Comparison of ENCODE assay signal across 8 cellular contexts in the genomic region with DNA sequence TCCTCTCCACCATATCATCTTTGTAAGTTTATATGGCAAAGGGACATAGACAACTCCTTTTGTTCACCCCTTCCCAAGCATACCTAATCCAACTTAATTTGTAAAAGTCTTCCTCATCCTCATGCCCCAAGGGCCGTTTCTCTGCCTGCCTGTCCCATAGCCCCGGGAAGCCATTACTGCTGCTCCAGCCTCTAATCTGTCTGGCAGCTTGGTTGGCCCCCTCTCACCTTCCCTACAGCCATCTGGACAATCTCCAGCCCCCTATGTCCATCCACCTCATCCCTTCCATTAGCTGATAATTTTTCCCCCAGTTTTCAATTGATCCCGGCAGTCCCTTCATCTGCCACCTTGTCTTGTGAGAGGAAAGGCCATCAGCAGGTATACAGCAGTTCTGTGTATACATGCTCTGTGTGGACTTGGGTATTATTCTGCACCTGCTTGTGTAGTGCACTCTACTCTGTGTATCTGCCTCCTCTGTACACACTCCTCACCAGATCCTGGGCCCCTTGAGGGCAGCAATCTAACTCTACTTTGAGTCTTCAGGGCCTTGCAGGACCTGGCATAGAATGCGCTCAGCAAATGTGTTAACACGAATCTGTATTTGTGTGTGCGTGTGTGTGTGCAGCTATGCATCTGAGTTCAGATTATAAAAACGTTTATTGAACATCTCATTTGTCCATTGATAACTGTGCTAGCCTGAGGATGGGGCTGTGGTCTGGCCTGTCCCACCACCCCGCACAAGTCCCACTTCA. TPM values are rescaled to one million over a fixed set of nuclear protein-coding genes. Genes with fewer than 3 reads are reported as not detected.
DNase-seq lines count a peak whose midpoint lies in the region; ATAC-seq, FAIRE-seq and TF ChIP-seq lines count a peak whose summit lies in the region.

No MANE protein-coding gene starts in this region.

- ATAC-seq in activated CD4-positive, alpha-beta T cell treated with anti-CD3 and anti-CD28 coated beads for 36 hours, result peak; percentile 24

- no peaks in the 10 kb centered on the region for H3K27me3 Mint-ChIP-seq in activated CD4-positive, alpha-beta T cell treated with anti-CD3 and anti-CD28 coated beads for 36 hours

- no peak overlapping the region for H3K9ac ChIP-seq in mammary epithelial cell (ENCODE audit: insufficient read depth, low read length)

- H3K27me3 ChIP-seq in mammary epithelial cell (ENCODE audit: insufficient read depth, low read length), result no peaks in the 10 kb centered on the region

- POLR2A ChIA-PET in activated CD4-positive, alpha-beta T cell treated with anti-CD3 and anti-CD28 coated beads for 36 hours (lab: Charles Lee), result interaction anchor here (0.6 to 1.4 kb wide), 5 partner anchors 24 to 446 kb away, joined by 3 to 6 read pairs (median 4); partner anchors contain the start of gene NAXE

- in situ Hi-C loops in mammary epithelial cell (cut with MboI; ENCODE audit: low sequenced_read_pairs in 2 of 2), result no loop called here
- in situ Hi-C loops in KBM-7 (cut with MboI; ENCODE audit: low pct_unique_long_range_greater_than_20kb, low sequenced_read_pairs), result no loop called here

- H3K4me3 Mint-ChIP-seq in activated CD4-positive, alpha-beta T cell treated with anti-CD3 and anti-CD28 coated beads for 36 hours, result peak overlapping the region; percentile 64

- H2AFZ ChIP-seq in mammary epithelial cell (ENCODE audit: low read depth, low read length), result peak overlapping the region; percentile 86

- H3K4me1 Mint-ChIP-seq in activated CD4-positive, alpha-beta T cell treated with anti-CD3 and anti-CD28 coated beads for 36 hours, result peaks cover 64% of the 10 kb centered on the region

- H3K27ac ChIP-seq in mammary epithelial cell (ENCODE audit: insufficient read depth, low read depth, low read length) (peak overlapping the region; percentile 90), mesodermal cell (ENCODE audit: low read depth, low read length, severe bottlenecking) (peak overlapping the region; percentile 99)

- no peaks in the 10 kb centered on the region for H3K9me3 Mint-ChIP-seq in activated CD4-positive, alpha-beta T cell treated with anti-CD3 and anti-CD28 coated beads for 36 hours (ENCODE audit: low read depth)

- H3K4me2 ChIP-seq in mammary epithelial cell (ENCODE audit: insufficient read depth, low read depth, low read length), result peak overlapping the region; percentile 84

- H3K9me3 ChIP-seq in mammary epithelial cell (replicated peaks; ENCODE audit: insufficient read depth, low read length) (no peaks in the 10 kb centered on the region), mesodermal cell (ENCODE audit: control insufficient read depth, low read length) (no peaks in the 10 kb centered on the region)

- FAIRE-seq in frontal cortex (lab: Jason Lieb, UNC), result no peak

- peak; percentile 69 for DNase-seq in activated CD4-positive, alpha-beta T cell treated with anti-CD3 and anti-CD28 coated beads for 36 hours
- no peak for DNase-seq in activated CD4-positive, alpha-beta T cell treated with anti-CD3 and anti-CD28 coated beads for 1 hour
- DNase-seq in NCI-H510A treated with DMSO at 0.1 percent for 48 hours (lab: John Stamatoyannopoulos, UW) (peak; percentile 86), mammary epithelial cell (no peak), KBM-7 (no peak), frontal cortex (ENCODE audit: low spot score in 2 of 2) (no peak), iPS-NIHi7 (ENCODE audit: extremely low spot score) (no peak)

- intact Hi-C loops in activated CD4-positive, alpha-beta T cell treated with anti-CD3 and anti-CD28 coated beads for 36 hours (cut with DNase I, micrococcal nuclease), result loop anchor here (2.0 to 10.0 kb wide), 8 partner anchors 69 to 1499 kb away; partner anchors contain the start of genes ETV3 (in 1 of the 2), GPATCH4 (in 1 of the 2), IQGAP3 (in 1 of the 2) and ISG20L2 (in 1 of the 2)
- intact Hi-C loops in mammary epithelial cell (cut with micrococcal nuclease), result loop anchor here (5.0 to 10.0 kb wide), 2 partner anchors 68 to 241 kb away; partner anchors contain the start of genes IQGAP3 and MRPL24

- peak overlapping the region; percentile 99 for H3K27ac Mint-ChIP-seq in activated CD4-positive, alpha-beta T cell treated with anti-CD3 and anti-CD28 coated beads for 36 hours

- H3K79me2 ChIP-seq in mammary epithelial cell (ENCODE audit: insufficient read depth, low read length), result peaks cover 14% of the 10 kb centered on the region

- TF ChIP-seq CTCF in mammary epithelial cell (conservative IDR thresholded peaks at IDR 0.05 in 1 of 2, IDR thresholded peaks at IDR 0.05 in 1 of 2; ENCODE audit: extremely low read depth in 1 of 2, insufficient read depth in 1 of 2, low read depth in 1 of 2, low read length in 2 of 2), result no peak

- WGBS in mammary epithelial cell (ENCODE audit: low coverage, missing lambda C conversion rate), result 21% methylated on average over 8 of the region's 8 CpGs
- 62 to 79% methylated on average over 3 of the region's 8 CpGs for WGBS in mesodermal cell (ENCODE audit: insufficient coverage in 2 of 2), 2 experiments

- H3K36me3 ChIP-seq in mammary epithelial cell (ENCODE audit: insufficient read depth, low read length) (no peaks in the 10 kb centered on the region), mesodermal cell (ENCODE audit: control insufficient read depth, insufficient read depth, low read length) (no peaks in the 10 kb centered on the region)

- CTCF ChIA-PET in activated CD4-positive, alpha-beta T cell treated with anti-CD3 and anti-CD28 coated beads for 36 hours (lab: Charles Lee), result interaction anchor here (0.6 to 4.6 kb wide), 10 partner anchors 15 to 420 kb away, joined by 3 to 63 read pairs (median 4); partner anchors contain the start of gene SMG5
- CTCF ChIA-PET in mammary epithelial cell (lab: Charles Lee; ENCODE audit: low non-redundant PET), result interaction anchor here (0.5 to 0.7 kb wide), 3 partner anchors 24 to 118 kb away, joined by 3 to 11 read pairs (median 3); no protein-coding TSS in a partner anchor

- H4K20me1 ChIP-seq in mammary epithelial cell (ENCODE audit: insufficient read depth, low read length), result no peaks in the 10 kb centered on the region

- dilution Hi-C loops in mammary epithelial cell (cut with HindIII; ENCODE audit: low sequenced_read_pairs), result no loop called here

- H3K4me3 ChIP-seq in mammary epithelial cell (replicated peaks in 1 of 3; ENCODE audit: insufficient read depth in 1 of 3, low read depth in 2 of 3, low read length in 3 of 3) (peak overlapping the region in 2 of 3 experiments; percentile 1 to 37), mesodermal cell (ENCODE audit: extremely low read depth, insufficient read depth, low read length, poor library complexity, severe bottlenecking) (peak overlapping the region; percentile 11)

- peaks cover 5% of the 10 kb centered on the region for H3K36me3 Mint-ChIP-seq in activated CD4-positive, alpha-beta T cell treated with anti-CD3 and anti-CD28 coated beads for 36 hours (ENCODE audit: low read depth)

- BruUV-seq in mammary epithelial cell (replicated peaks; lab: Mats Ljungman, UMichigan), result no TSS peak

- H3K4me1 ChIP-seq in mammary epithelial cell (ENCODE audit: insufficient read depth, low read length) (peaks cover 37% of the 10 kb centered on the region), mesodermal cell (ENCODE audit: control insufficient read depth, insufficient read depth, low read length, poor library complexity, severe bottlenecking) (peaks cover 35% of the 10 kb centered on the region)

RNA-seq across cellular contexts. Expression of gene MEF2D, which starts 3.7 kb away (rescaled TPM):
- 10 to 100 TPM; 32.1 to 33.6 TPM for total RNA-seq in activated CD4-positive, alpha-beta T cell treated with anti-CD3 and anti-CD28 coated beads for 36 hours
- 10 to 100 TPM in 1 of 2 donors, 1 to 10 TPM in 1; 9.2 to 34.3 TPM for total RNA-seq in mammary epithelial cell
- 11.4 TPM for polyA plus RNA-seq in mammary epithelial cell
- 9.6 TPM for polyA minus RNA-seq in mammary epithelial cell
- polyA plus RNA-seq in mesodermal cell (2013, experiment 1 of 2), result 29.5 TPM
- 23.9 TPM for polyA plus RNA-seq in mesodermal cell (2013, experiment 2 of 2)
- 4.9 TPM for total RNA-seq in frontal cortex

Comparison
In these comparisons a context has a peak if more than half of its experiments do, and no peak if none do; other contexts are left out.
1. DNase-seq: peak in activated CD4-positive, alpha-beta T cell treated with anti-CD3 and anti-CD28 coated beads for 36 hours (single experiment) and NCI-H510A treated with DMSO at 0.1 percent for 48 hours (single experiment); none in activated CD4-positive, alpha-beta T cell treated with anti-CD3 and anti-CD28 coated beads for 1 hour (single experiment), mammary epithelial cell (single experiment), KBM-7 (single experiment), frontal cortex (0 of 2) and iPS-NIHi7 (single experiment).